In genomic region chr9:122016789-122017188, GRCh38 we compare ENCODE assay signal across 10 cellular contexts.
DNase-seq lines count a peak whose midpoint lies in the region; ATAC-seq and TF ChIP-seq lines count a peak whose summit lies in the region.
"Had no signal": no experiment of that assay in that cellular context is flagged by ENCODE, and none has a peak within 500 bp of the region (broad histone marks: within the 10 kb centered on the region; RNA-seq: fewer than 3 reads in every experiment).

No MANE protein-coding gene starts in this region.

- H3K4me1 ChIP-seq in OCI-LY3 (ENCODE audit: low read length) (no peaks in the 10 kb centered on the region), sigmoid colon (peaks cover 0 to 28% (median 16%) of the 10 kb centered on the region in 4 donors)

- H3K27me3 ChIP-seq in OCI-LY3 (ENCODE audit: low read depth, low read length) (no peaks in the 10 kb centered on the region; the same call in 1 of the 2 replicates), sigmoid colon (no peaks in the 10 kb centered on the region)

- 53 to 66% methylated on average over 6 of the region's 6 CpGs for WGBS in sigmoid colon, 2 donors

- no peak overlapping the region for H3K4me2 ChIP-seq in OCI-LY3 (ENCODE audit: low read length)

- no peak for TF ChIP-seq POLR2A in sigmoid colon (IDR thresholded peaks at IDR 0.05)

- no peaks in the 10 kb centered on the region for H4K20me1 ChIP-seq in OCI-LY3 (ENCODE audit: insufficient read depth, low read length)

- no peak overlapping the region for H3K9ac ChIP-seq in OCI-LY3 (ENCODE audit: low read length)

- H2AFZ ChIP-seq in OCI-LY3 (ENCODE audit: low read depth, low read length): no peak overlapping the region

- ATAC-seq in sciatic nerve: peak; percentile 45
- ATAC-seq in HG02571 (IDR thresholded peaks at IDR 0.05; ENCODE audit: unreplicated experiment): no peak
- ATAC-seq: activated T-cell treated with anti-CD3 and anti-CD28 coated beads, Interleukin-2, amount 50 U/mL, for 72 hours had no signal

- H3K9me3 ChIP-seq in OCI-LY3 (ENCODE audit: insufficient read depth, low read length) (no peaks in the 10 kb centered on the region), sigmoid colon (no peaks in the 10 kb centered on the region)

- DNase-seq in fibroblast of pulmonary artery (ENCODE audit: low read depth): peak; percentile 31
- no peak for DNase-seq in sciatic nerve (ENCODE audit: low spot score)
- DNase-seq in A172 (ENCODE audit: low spot score): no peak
- DNase-seq in sigmoid colon: no peak
- DNase-seq: activated T-cell treated with anti-CD3 and anti-CD28 coated beads, Interleukin-2, amount 50 U/mL, for 72 hours; left cardiac atrium; NCI-H1105 treated with DMSO at 0.1 percent for 48 hours had no signal

- TF ChIP-seq EP300 in sigmoid colon (IDR thresholded peaks at IDR 0.05): no peak

- H3K36me3 ChIP-seq in OCI-LY3 (replicated peaks; ENCODE audit: low read depth, low read length) (no peaks in the 10 kb centered on the region), sigmoid colon (no peaks in the 10 kb centered on the region)

- TF ChIP-seq CTCF in GM12872 (IDR thresholded peaks at IDR 0.05; ENCODE audit: insufficient read depth, low read depth, low read length) (peak; percentile 23; the same call in 1 of the 3 replicates), OCI-LY3 (IDR thresholded peaks at IDR 0.05; ENCODE audit: low read depth, low read length) (peak; percentile 53), fibroblast of pulmonary artery (IDR thresholded peaks at IDR 0.05; ENCODE audit: low read length, missing control alignments) (peak; percentile 39), sigmoid colon (IDR thresholded peaks at IDR 0.05) (no peak)

- H3K27ac ChIP-seq in OCI-LY3 (ENCODE audit: low read length) (no peak overlapping the region), sigmoid colon (no peak overlapping the region)

- intact Hi-C loops in sciatic nerve (cut with DNase I): no loop called here
- intact Hi-C loops in sigmoid colon (cut with DNase I): no loop called here

- no peaks in the 10 kb centered on the region for H3K79me2 ChIP-seq in OCI-LY3 (ENCODE audit: low read length)

- H3K4me3 ChIP-seq in OCI-LY3 (ENCODE audit: low read length) (no peak overlapping the region), fibroblast of pulmonary artery (replicated peaks; ENCODE audit: low read depth, low read length) (no peak overlapping the region), sigmoid colon (no peak overlapping the region)

Comparison
In these comparisons a context has a peak if more than half of its experiments do, and no peak if none do; other contexts are left out.
1. CTCF ChIP-seq: peak in GM12872 (single experiment), OCI-LY3 (single experiment) and fibroblast of pulmonary artery (single experiment); none in sigmoid colon (0 of 4).